ENCODE assay signal across 1 cellular context in the genomic region with DNA sequence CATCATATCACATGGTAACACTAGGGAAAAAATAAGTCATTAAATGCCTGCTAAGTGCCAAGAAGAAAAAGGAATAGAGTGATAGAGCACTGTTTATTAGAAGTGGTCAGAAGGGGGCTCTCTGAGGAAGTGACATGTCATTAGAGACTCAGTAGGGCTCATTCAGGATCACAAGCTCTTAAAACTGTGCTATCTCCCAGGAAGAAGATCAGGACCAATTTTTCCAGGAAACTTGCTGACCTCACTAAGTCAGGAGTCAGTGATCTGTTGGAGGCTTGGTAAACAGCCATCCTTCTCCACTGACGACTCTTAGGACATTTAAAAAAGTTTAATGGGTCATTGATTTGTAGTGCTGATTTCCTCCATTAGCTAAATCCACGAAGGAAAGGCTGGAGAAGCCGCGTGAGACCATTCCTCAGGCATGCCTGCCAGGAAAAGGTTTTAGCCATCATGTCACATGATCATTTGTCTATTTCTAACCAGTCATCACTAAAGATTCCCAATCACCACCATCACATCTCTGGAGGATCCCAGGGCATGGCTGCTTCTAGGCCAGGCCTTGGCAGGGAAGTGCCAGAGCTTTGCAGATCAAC.
TF ChIP-seq lines count a peak whose summit lies in the region.

No MANE protein-coding gene starts in this region.

TF ChIP-seq in WTC11, 78 proteins besides CTCF, POLR2A, EP300 and RAD21 (continued from another document):
- no peak for TF ChIP-seq USF1 (CRISPR knock-in tag; IDR thresholded peaks at IDR 0.05)
- TF ChIP-seq, protein P1, sequence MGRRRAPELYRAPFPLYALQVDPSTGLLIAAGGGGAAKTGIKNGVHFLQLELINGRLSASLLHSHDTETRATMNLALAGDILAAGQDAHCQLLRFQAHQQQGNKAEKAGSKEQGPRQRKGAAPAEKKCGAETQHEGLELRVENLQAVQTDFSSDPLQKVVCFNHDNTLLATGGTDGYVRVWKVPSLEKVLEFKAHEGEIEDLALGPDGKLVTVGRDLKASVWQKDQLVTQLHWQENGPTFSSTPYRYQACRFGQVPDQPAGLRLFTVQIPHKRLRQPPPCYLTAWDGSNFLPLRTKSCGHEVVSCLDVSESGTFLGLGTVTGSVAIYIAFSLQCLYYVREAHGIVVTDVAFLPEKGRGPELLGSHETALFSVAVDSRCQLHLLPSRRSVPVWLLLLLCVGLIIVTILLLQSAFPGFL (CRISPR knock-in tag; IDR thresholded peaks at IDR 0.05; ENCODE audit: borderline replicate concordance), result no peak
